18 cellular contexts compared by ENCODE assay signal in genomic region chr15:67571643-67572415, GRCh38. TPM values are rescaled to one million over a fixed set of nuclear protein-coding genes. Genes with fewer than 3 reads are reported as not detected.
DNase-seq lines count a peak whose midpoint lies in the region; ATAC-seq and TF ChIP-seq lines count a peak whose summit lies in the region.
"Had no signal": no experiment of that assay in that cellular context is flagged by ENCODE, and none has a peak within 500 bp of the region (broad histone marks: within the 10 kb centered on the region; RNA-seq: fewer than 3 reads in every experiment).

No MANE protein-coding gene starts in this region.

- WGBS in transverse colon (ENCODE audit: low coverage in 1 of 2), 2 donors = 73 to 80% methylated on average over 3 to 5 of the region's 5 CpGs

- H3K4me3 ChIP-seq in HL-60 (replicated peaks; ENCODE audit: insufficient read depth, low read length) (no peak overlapping the region), Peyer's patch (peak overlapping the region in 1 of 4 donors; percentile 18), transverse colon (peak overlapping the region in 1 of 4 donors; percentile 16)
- H3K4me3 ChIP-seq: GM23248 had no signal

- H3K27me3 ChIP-seq in HL-60 (ENCODE audit: insufficient read depth, poor library complexity, severe bottlenecking) = no peaks in the 10 kb centered on the region
- H3K27me3 ChIP-seq in Peyer's patch = no peaks in the 10 kb centered on the region
- no peaks in the 10 kb centered on the region for H3K27me3 ChIP-seq in transverse colon

- peak overlapping the region; percentile 68 for H3K27ac ChIP-seq in HL-60 (replicated peaks)
- peak overlapping the region in 3 of 4 donors; percentile 40 to 89 (median 61) for H3K27ac ChIP-seq in Peyer's patch
- peak overlapping the region; percentile 63 to 82 (median 77) for H3K27ac ChIP-seq in transverse colon
- H3K27ac ChIP-seq: GM23248 had no signal

- in situ Hi-C loops in transverse colon (cut with MboI; ENCODE audit: low pct_ligation_motif_present in 1 of 4, low pct_unique_long_range_greater_than_20kb in 1 of 4, low sequenced_read_pairs in 3 of 4) = no loop called here

- H3K9me3 ChIP-seq in Peyer's patch = no peaks in the 10 kb centered on the region
- no peaks in the 10 kb centered on the region for H3K9me3 ChIP-seq in transverse colon

- no peak for TF ChIP-seq CTCF in HL-60 (IDR thresholded peaks at IDR 0.05; ENCODE audit: insufficient read depth, low read length)
- TF ChIP-seq CTCF in Peyer's patch (IDR thresholded peaks at IDR 0.05) = no peak
- TF ChIP-seq CTCF in transverse colon (IDR thresholded peaks at IDR 0.05) = no peak

- TF ChIP-seq POLR2A in Peyer's patch (IDR thresholded peaks at IDR 0.05) (no peak), transverse colon (IDR thresholded peaks at IDR 0.05) (no peak)

- intact Hi-C loops in transverse colon (cut with DNase I; ENCODE audit: low total_unique reads) = no loop called here

- DNase-seq in HL-60 (ENCODE audit: low read depth in 1 of 2, low spot score in 1 of 2) (no peak), Peyer's patch (peak in 2 of 3 donors; percentile 54 to 65), iPS-NIHi7 (ENCODE audit: extremely low spot score) (peak; percentile 18), transverse colon (peak; percentile 55), DMS153 (lab: John Stamatoyannopoulos, UW) (no peak)
- DNase-seq: ACHN; CD4-positive, alpha-beta memory T cell; DMS79 treated with DMSO at 0.1 percent for 48 hours; GDM1; GM23248; NCI-H1048; NCI-H146; NCI-H2107; NCI-H226; NCI-H526 treated with DMSO at 0.1 percent for 48 hours had no signal

- TF ChIP-seq EP300 in transverse colon (IDR thresholded peaks at IDR 0.05; ENCODE audit: low read depth) = no peak

- H3K36me3 ChIP-seq in Peyer's patch (no peaks in the 10 kb centered on the region), transverse colon (no peaks in the 10 kb centered on the region)

- H3K4me1 ChIP-seq in Peyer's patch (peaks cover 0 to 12% (median 2%) of the 10 kb centered on the region in 4 donors), transverse colon (peaks cover 7 to 44% (median 18%) of the 10 kb centered on the region in 4 donors)

- no peak for ATAC-seq in activated CD4-positive, CD25-positive, alpha-beta regulatory T cell treated with anti-CD3 and anti-CD28 coated beads, Interleukin-2, amount 50 U/mL, for 24 hours
- ATAC-seq in HG02798 (IDR thresholded peaks at IDR 0.05; ENCODE audit: poor library complexity, unreplicated experiment) (no peak), HG03280 (IDR thresholded peaks at IDR 0.05; ENCODE audit: unreplicated experiment) (no peak)

RNA-seq across cellular contexts. Expression of gene MAP2K5, which starts 29.3 kb away (rescaled TPM):
- 10 to 100 TPM; 14.0 to 50.3 (median 21.2) TPM for total RNA-seq in Peyer's patch
- total RNA-seq in transverse colon = 100 to 1,000 TPM in 1 of 4 donors, 10 to 100 TPM in 3; 19.8 to 320 (median 21.1) TPM

RNA-seq across cellular contexts. Expression of gene C15orf61, which starts 50.9 kb away (rescaled TPM):
- 10 to 100 TPM in 1 of 4 donors, 1 to 10 TPM in 3; 2.5 to 10.7 (median 7.6) TPM for total RNA-seq in Peyer's patch
- 10 to 100 TPM in 2 of 4 donors, 1 to 10 TPM in 2; 4.0 to 22.4 (median 9.8) TPM for total RNA-seq in transverse colon

Comparison
In these comparisons a context has a peak if more than half of its experiments do, and no peak if none do; other contexts are left out.
1. DNase-seq: peak in Peyer's patch (2 of 3), iPS-NIHi7 (single experiment) and transverse colon (single experiment); none in HL-60 (0 of 2) and DMS153 (single experiment).
2. Peak in every context shown above with its lines, with median percentiles within 50 percentile points of each other: H3K27ac ChIP-seq.